28 cellular contexts compared by ENCODE assay signal in the genomic region with DNA sequence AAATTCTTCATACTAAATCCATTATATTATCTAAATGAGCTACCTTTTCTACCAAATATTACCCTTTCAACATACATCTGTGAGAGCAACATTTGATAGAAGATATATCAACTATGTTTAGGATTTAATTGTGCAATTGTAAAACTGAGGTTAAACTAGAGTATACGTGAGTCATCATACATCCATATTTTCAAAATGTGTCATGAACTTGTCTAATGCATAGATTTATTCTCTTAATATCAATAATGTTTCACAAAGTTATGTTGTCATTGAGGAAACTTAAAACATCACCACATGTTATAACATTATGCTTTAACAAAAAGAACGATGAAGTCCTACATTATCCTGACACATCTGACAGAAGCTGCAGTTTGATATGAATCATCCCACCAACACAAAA.
"Had no signal": no experiment of that assay in that cellular context is flagged by ENCODE, and none has a peak within 500 bp of the region (broad histone marks: within the 10 kb centered on the region; RNA-seq: fewer than 3 reads in every experiment).

No MANE protein-coding gene starts in this region.

- ATAC-seq: activated naive CD4-positive, alpha-beta T cell treated with anti-CD3 and anti-CD28 coated beads, Interleukin-2, amount 50 U/mL, for 72 hours; activated naive CD8-positive, alpha-beta T cell treated with anti-CD3 and anti-CD28 coated beads, Interleukin-2, amount 50 U/mL, for 24 hours; activated T-cell treated with anti-CD3 and anti-CD28 coated beads, Interleukin-2, amount 50 U/mL, for 4 hours; Right ventricle myocardium inferior; T-cell had no signal

- H3K27me3 Mint-ChIP-seq: activated CD4-positive, alpha-beta memory T cell treated with anti-CD3 and anti-CD28 coated beads for 36 hours; activated CD4-positive, alpha-beta T cell treated with anti-CD3 and anti-CD28 coated beads, Interleukin-2, amount 10 ng/mL, durations not matched to agents 7 days and 5 days; activated naive CD8-positive, alpha-beta T cell treated with anti-CD3 and anti-CD28 coated beads, Interleukin-2, amount 50 U/mL, for 24 hours; T-cell had no signal

- H3K4me2 ChIP-seq: KMS-11, PC-9 had no signal

- H3K27ac ChIP-seq: ascending aorta, brain microvascular endothelial cell, KMS-11, PC-9, SK-N-MC had no signal

- H3K9me3 ChIP-seq: ascending aorta, MG63 had no signal

- H2AFZ ChIP-seq: PC-9 had no signal

- H3K4me1 Mint-ChIP-seq: activated CD4-positive, alpha-beta T cell treated with anti-CD3 and anti-CD28 coated beads, Interleukin-2, amount 10 ng/mL, durations not matched to agents 7 days and 5 days; activated naive CD8-positive, alpha-beta T cell treated with anti-CD3 and anti-CD28 coated beads, Interleukin-2, amount 50 U/mL, for 24 hours; T-cell had no signal

- FAIRE-seq: TTC549 had no signal

- H3K27me3 ChIP-seq: ascending aorta, brain microvascular endothelial cell, MG63 had no signal

- H3K9ac ChIP-seq: KMS-11 had no signal

- H3K27ac Mint-ChIP-seq: activated CD4-positive, alpha-beta memory T cell treated with anti-CD3 and anti-CD28 coated beads for 36 hours; activated CD4-positive, alpha-beta T cell treated with anti-CD3 and anti-CD28 coated beads, Interleukin-2, amount 10 ng/mL, durations not matched to agents 7 days and 5 days; activated naive CD4-positive, alpha-beta T cell treated with anti-CD3 and anti-CD28 coated beads, Interleukin-2, amount 50 U/mL, for 72 hours; activated naive CD8-positive, alpha-beta T cell treated with anti-CD3 and anti-CD28 coated beads, Interleukin-2, amount 50 U/mL, for 24 hours; T-cell had no signal

- H3K4me3 Mint-ChIP-seq: activated CD4-positive, alpha-beta memory T cell treated with anti-CD3 and anti-CD28 coated beads for 36 hours; activated CD4-positive, alpha-beta T cell treated with anti-CD3 and anti-CD28 coated beads, Interleukin-2, amount 10 ng/mL, durations not matched to agents 7 days and 5 days; activated naive CD8-positive, alpha-beta T cell treated with anti-CD3 and anti-CD28 coated beads, Interleukin-2, amount 50 U/mL, for 24 hours; activated T-cell treated with anti-CD3 and anti-CD28 coated beads, Interleukin-2, amount 50 U/mL, for 4 hours; T-cell had no signal

- H3K4me3 ChIP-seq: ascending aorta, MG63, PC-9, SK-N-MC had no signal

- H3K36me3 Mint-ChIP-seq: activated CD4-positive, alpha-beta memory T cell treated with anti-CD3 and anti-CD28 coated beads for 36 hours; T-cell had no signal

- DNase-seq: activated CD4-positive, alpha-beta memory T cell treated with anti-CD3 and anti-CD28 coated beads for 36 hours; activated CD4-positive, alpha-beta T cell treated with anti-CD3 and anti-CD28 coated beads, Interleukin-2, amount 10 ng/mL, durations not matched to agents 7 days and 5 days; activated CD4-positive, CD25-positive, alpha-beta regulatory T cell; activated CD8-positive, alpha-beta memory T cell treated with anti-CD3 and anti-CD28 coated beads for 24 hours; activated effector memory CD4-positive, alpha-beta T cell treated with anti-CD3 and anti-CD28 coated beads, Interleukin-2, amount 50 U/mL, for 16 hours; activated naive CD4-positive, alpha-beta T cell treated with Interleukin-2 at 50 U/mL for 16 hours; activated naive CD8-positive, alpha-beta T cell treated with anti-CD3 and anti-CD28 coated beads, Interleukin-2, amount 50 U/mL, for 24 hours; activated T-cell treated with anti-CD3 and anti-CD28 coated beads, Interleukin-2, amount 50 U/mL, for 4 hours; amniotic stem cell; brain microvascular endothelial cell; caudate nucleus; MG63; NCI-H1105; NCI-H1436; NCI-H1694 treated with DMSO at 0.1 percent for 48 hours; NCI-H2029 treated with DMSO at 0.1 percent for 48 hours; NCI-H345; NCI-H510A treated with DMSO at 0.1 percent for 48 hours; PC-9; T-cell; T-helper 2 cell; T1000 had no signal

- H3K36me3 ChIP-seq: ascending aorta, brain microvascular endothelial cell, MG63 had no signal

- H3K4me1 ChIP-seq: ascending aorta had no signal
